Comparison of ENCODE assay signal across 8 cellular contexts in the genomic region with DNA sequence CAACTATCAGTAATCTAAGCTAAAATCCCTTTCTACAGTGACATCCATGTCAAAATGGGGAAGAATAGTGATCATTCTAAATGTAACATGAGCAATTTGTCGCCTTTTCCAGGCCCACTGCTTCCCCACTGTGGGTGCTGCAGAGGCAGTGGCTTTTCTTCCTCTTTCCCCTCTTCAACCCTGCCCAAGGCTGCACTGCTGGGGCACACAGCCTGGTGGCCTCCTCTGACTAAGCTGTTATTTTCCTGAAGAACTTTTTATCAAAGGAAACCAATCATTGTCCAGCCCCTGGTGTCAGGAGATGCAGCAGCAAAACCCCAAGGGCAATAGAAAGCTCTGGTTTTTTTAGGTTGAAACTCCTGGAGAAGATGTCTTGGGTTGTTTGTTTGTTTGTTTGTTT.
DNase-seq lines count a peak whose midpoint lies in the region; FAIRE-seq and TF ChIP-seq lines count a peak whose summit lies in the region.

No MANE protein-coding gene starts in this region.

- no peak overlapping the region for H2BK120ac ChIP-seq in H1 (replicated peaks; ENCODE audit: low read depth, low read length)

- H3F3A ChIP-seq in MM.1S (ENCODE audit: insufficient read depth, low read length), result no peaks in the 10 kb centered on the region

- no peaks in the 10 kb centered on the region for H3K9me2 ChIP-seq in MM.1S (replicated peaks; ENCODE audit: insufficient read depth, low read length)

- H3K79me2 ChIP-seq in MM.1S (ENCODE audit: low read length) (no peaks in the 10 kb centered on the region), H1 (ENCODE audit: control insufficient read depth in 1 of 2, insufficient read depth in 2 of 2, low read length in 2 of 2) (no peaks in the 10 kb centered on the region)

- H3K36me3 ChIP-seq in MM.1S (replicated peaks; ENCODE audit: insufficient read depth, low read length) (no peaks in the 10 kb centered on the region), H1 (ENCODE audit: control insufficient read depth in 2 of 4, insufficient read depth in 4 of 4, low read length in 3 of 4) (no peaks in the 10 kb centered on the region), sigmoid colon (no peaks in the 10 kb centered on the region), transverse colon (no peaks in the 10 kb centered on the region)

- no peaks in the 10 kb centered on the region for H3K79me1 ChIP-seq in H1 (ENCODE audit: low read depth, low read length)

- intact Hi-C loops in sigmoid colon (cut with DNase I) (no loop called here), transverse colon (cut with DNase I; ENCODE audit: low total_unique reads) (no loop called here)

- 71% methylated on average over 1 of the region's 1 CpG; no CpG with 5 or more reads in 1 of the 2 experiments for WGBS in H1 (ENCODE audit: extremely low coverage in 1 of 2, insufficient coverage in 1 of 2, insufficient read length in 1 of 2, insufficient replicate concordance in 2 of 2, low coverage in 1 of 2, low lambda C conversion rate in 2 of 2, missing lambda C conversion rate in 1 of 2), 2 experiments
- WGBS in sigmoid colon, 2 donors, result 47 to 82% methylated on average over 1 of the region's 1 CpG
- WGBS in transverse colon (ENCODE audit: low coverage in 1 of 2), 2 donors, result 70 to 83% methylated on average over 1 of the region's 1 CpG

- H2AK5ac ChIP-seq in H1 (ENCODE audit: low read depth, low read length), result no peak overlapping the region

- H3K4ac ChIP-seq in H1 (replicated peaks; ENCODE audit: insufficient read length, low read depth, low read length), result no peak overlapping the region

- H3K23me2 ChIP-seq in H1 (ENCODE audit: low read depth, low read length), result no peaks in the 10 kb centered on the region

- H3K27me3 ChIP-seq in MM.1S (replicated peaks; ENCODE audit: insufficient read depth, low read length) (no peaks in the 10 kb centered on the region), H1 (replicated peaks in 1 of 4; ENCODE audit: control insufficient read depth in 3 of 4, extremely low read depth in 1 of 4, insufficient read depth in 3 of 4, low read length in 3 of 4) (no peaks in the 10 kb centered on the region), sigmoid colon (no peaks in the 10 kb centered on the region), transverse colon (no peaks in the 10 kb centered on the region)

- no peak overlapping the region for H4K5ac ChIP-seq in H1 (ENCODE audit: insufficient read length, low read depth, low read length)

- no peak overlapping the region for H3K23ac ChIP-seq in H1 (ENCODE audit: insufficient read length)

- H4K91ac ChIP-seq in H1 (replicated peaks; ENCODE audit: insufficient read length, low read length), result no peak overlapping the region

- no peak for TF ChIP-seq CTCF in MM.1S (IDR thresholded peaks at IDR 0.05; ENCODE audit: low read length)
- TF ChIP-seq CTCF in H1 (IDR thresholded peaks at IDR 0.05; ENCODE audit: control extremely low read depth in 1 of 3, insufficient read depth in 1 of 3, low read depth in 1 of 3, low read length in 3 of 3), result 0 out of 4 replicates have a peak, but pooled peaks of 1 of the 3 experiments have one; percentile 16
- no peak for TF ChIP-seq CTCF in sigmoid colon (IDR thresholded peaks at IDR 0.05)
- TF ChIP-seq CTCF in transverse colon (IDR thresholded peaks at IDR 0.05), result no peak

- TF ChIP-seq EP300 in H1 (IDR thresholded peaks at IDR 0.05; ENCODE audit: borderline replicate concordance in 1 of 2, low read depth in 2 of 2, low read length in 2 of 2), result no peak
- TF ChIP-seq EP300 in sigmoid colon (IDR thresholded peaks at IDR 0.05), result no peak
- no peak for TF ChIP-seq EP300 in transverse colon (IDR thresholded peaks at IDR 0.05; ENCODE audit: low read depth)

- in situ Hi-C loops in transverse colon (cut with MboI; ENCODE audit: low pct_ligation_motif_present in 1 of 4, low pct_unique_long_range_greater_than_20kb in 1 of 4, low sequenced_read_pairs in 3 of 4), result no loop called here

- H3K4me3 ChIP-seq in MM.1S (ENCODE audit: low read length) (no peak overlapping the region), H1 (ENCODE audit: extremely low read depth in 1 of 4, insufficient read depth in 2 of 4, low read depth in 3 of 4, low read length in 4 of 4) (no peak overlapping the region), sigmoid colon (no peak overlapping the region), transverse colon (no peak overlapping the region)

- no peak overlapping the region; the same call in 1 of the 2 replicates for H2BK15ac ChIP-seq in H1 (ENCODE audit: low read length)

- no peak overlapping the region for H3K14ac ChIP-seq in H1 (ENCODE audit: insufficient read length)

- no peak overlapping the region for H4K8ac ChIP-seq in H1 (ENCODE audit: extremely low read depth, insufficient read depth, low read length)

- H2BK20ac ChIP-seq in H1 (ENCODE audit: low read length), result no peak overlapping the region

- no peak overlapping the region for H3K56ac ChIP-seq in H1 (replicated peaks; ENCODE audit: insufficient read length, low read depth, low read length)

- DNase-seq in DMS 273 (lab: John Stamatoyannopoulos, UW; ENCODE audit: unreplicated experiment) (peak; percentile 20), DMS 273 treated with DMSO at 0.1 percent for 48 hours (lab: John Stamatoyannopoulos, UW) (no peak), MM.1S (no peak), H1 (ENCODE audit: low read depth in 1 of 2, low spot score in 2 of 2) (no peak), sigmoid colon (peak; percentile 69), T-helper 9 cell (no peak), transverse colon (no peak)
- DNase-seq in activated effector memory CD4-positive, alpha-beta T cell treated with anti-CD3 and anti-CD28 coated beads, Interleukin-2, amount 50 U/mL, for 16 hours, result no peak

- POLR2A ChIA-PET in H1 (lab: Charles Lee; ENCODE audit: partially characterized antibody), result interaction anchor here (1.8 kb wide), 1 partner anchor 117 kb away, joined by 4 read pairs; the partner anchor contains the start of gene KLF7

- H2BK12ac ChIP-seq in H1 (ENCODE audit: low read depth, low read length), result no peak overlapping the region

- CTCF ChIA-PET in H1 (lab: Charles Lee; ENCODE audit: partially characterized antibody), result interaction anchor here (0.6 to 2.8 kb wide), 5 partner anchors 12 to 248 kb away, joined by 3 to 9 read pairs (median 3); no protein-coding TSS in a partner anchor

- 0 out of 2 replicates have a peak overlapping the region, but pooled peaks have one; percentile 39 for H2AFZ ChIP-seq in MM.1S (ENCODE audit: low read length)
- no peak overlapping the region for H2AFZ ChIP-seq in H1 (ENCODE audit: low read length)

- no peak overlapping the region for H3K27ac ChIP-seq in MM.1S (ENCODE audit: low read length)
- H3K27ac ChIP-seq in H1 (ENCODE audit: low read depth, low read length), result no peak overlapping the region
- peak overlapping the region in 2 of 4 donors; percentile 19 to 20 for H3K27ac ChIP-seq in sigmoid colon
- H3K27ac ChIP-seq in transverse colon, result no peak overlapping the region

- peak; percentile 22 to 34; a peak in 2 of 4 replicates for TF ChIP-seq RAD21 in H1 (IDR thresholded peaks at IDR 0.05 in 1 of 2, conservative IDR thresholded peaks at IDR 0.05 in 1 of 2; ENCODE audit: low read depth in 2 of 2, low read length in 2 of 2)

- TF ChIP-seq POLR2A in H1 (IDR thresholded peaks at IDR 0.05; ENCODE audit: control extremely low read depth in 1 of 2, low read depth in 2 of 2, low read length in 2 of 2), result no peak
- TF ChIP-seq POLR2A in sigmoid colon (IDR thresholded peaks at IDR 0.05), result no peak
- no peak for TF ChIP-seq POLR2A in transverse colon (IDR thresholded peaks at IDR 0.05)

- FAIRE-seq in H1 (lab: Jason Lieb, UNC), result no peak

- no peak overlapping the region for H3K9ac ChIP-seq in MM.1S (ENCODE audit: low read length)
- H3K9ac ChIP-seq in H1 (replicated peaks in 1 of 4; ENCODE audit: extremely low read depth in 1 of 4, low read depth in 3 of 4, low read length in 3 of 4), result no peak overlapping the region

- H4K20me1 ChIP-seq in MM.1S (ENCODE audit: insufficient read depth, low read length), result no peaks in the 10 kb centered on the region
- H4K20me1 ChIP-seq in H1 (replicated peaks in 1 of 2; ENCODE audit: control insufficient read depth in 1 of 2, insufficient read depth in 2 of 2, low read length in 2 of 2), result no peaks in the 10 kb centered on the region

- H3K18ac ChIP-seq in H1 (ENCODE audit: extremely low read depth, low read length), result no peak overlapping the region

- H3K9me3 ChIP-seq in MM.1S (replicated peaks; ENCODE audit: insufficient read depth, low read length), result no peaks in the 10 kb centered on the region
- no peaks in the 10 kb centered on the region for H3K9me3 ChIP-seq in H1 (ENCODE audit: insufficient read depth in 2 of 2, low read depth in 1 of 2, low read length in 1 of 2)
- H3K9me3 ChIP-seq in sigmoid colon, result no peaks in the 10 kb centered on the region
- no peaks in the 10 kb centered on the region for H3K9me3 ChIP-seq in transverse colon

- H3K4me2 ChIP-seq in MM.1S (ENCODE audit: low read depth, low read length) (no peak overlapping the region), H1 (ENCODE audit: insufficient read depth in 1 of 2, low read depth in 2 of 2, low read length in 2 of 2) (no peak overlapping the region)

- no peaks in the 10 kb centered on the region for H3K4me1 ChIP-seq in MM.1S (ENCODE audit: low read length)
- peaks cover 2 to 10% (median 5%) of the 10 kb centered on the region in 4 experiments; a peak in 3 of 7 replicates for H3K4me1 ChIP-seq in H1 (replicated peaks in 1 of 4; ENCODE audit: control insufficient read depth in 3 of 4, insufficient read depth in 4 of 4, low read length in 3 of 4)
- H3K4me1 ChIP-seq in sigmoid colon, result peaks cover 0 to 34% (median 16%) of the 10 kb centered on the region in 4 donors
- H3K4me1 ChIP-seq in transverse colon, result peaks cover 2 to 12% (median 10%) of the 10 kb centered on the region in 4 donors

- H2BK5ac ChIP-seq in H1 (ENCODE audit: low read depth, low read length), result no peak overlapping the region

TF ChIP-seq in H1, 55 proteins besides CTCF, POLR2A, EP300 and RAD21 (continues in another document):
- no peak for TF ChIP-seq KDM5A (IDR thresholded peaks at IDR 0.05; ENCODE audit: low read length)
- no peak for TF ChIP-seq POU5F1 (IDR thresholded peaks at IDR 0.05; ENCODE audit: low read depth, low read length)
- TF ChIP-seq TEAD4 (IDR thresholded peaks at IDR 0.05; ENCODE audit: low read depth, low read length), result no peak
- TF ChIP-seq ASH2L (IDR thresholded peaks at IDR 0.05; ENCODE audit: low read length), result no peak
- TF ChIP-seq RFX5 (IDR thresholded peaks at IDR 0.05; ENCODE audit: borderline replicate concordance, low read depth, low read length), result no peak

Comparison
In these comparisons a context has a peak if more than half of its experiments do, and no peak if none do; other contexts are left out.
1. DNase-seq: peak in DMS 273 (single experiment) and sigmoid colon (single experiment); none in DMS 273 treated with DMSO at 0.1 percent for 48 hours (single experiment), MM.1S (single experiment), H1 (0 of 2), T-helper 9 cell (single experiment), transverse colon (single experiment) and activated effector memory CD4-positive, alpha-beta T cell treated with anti-CD3 and anti-CD28 coated beads, Interleukin-2, amount 50 U/mL, for 16 hours (single experiment).